18 cellular contexts compared by ENCODE assay signal in the genomic region with DNA sequence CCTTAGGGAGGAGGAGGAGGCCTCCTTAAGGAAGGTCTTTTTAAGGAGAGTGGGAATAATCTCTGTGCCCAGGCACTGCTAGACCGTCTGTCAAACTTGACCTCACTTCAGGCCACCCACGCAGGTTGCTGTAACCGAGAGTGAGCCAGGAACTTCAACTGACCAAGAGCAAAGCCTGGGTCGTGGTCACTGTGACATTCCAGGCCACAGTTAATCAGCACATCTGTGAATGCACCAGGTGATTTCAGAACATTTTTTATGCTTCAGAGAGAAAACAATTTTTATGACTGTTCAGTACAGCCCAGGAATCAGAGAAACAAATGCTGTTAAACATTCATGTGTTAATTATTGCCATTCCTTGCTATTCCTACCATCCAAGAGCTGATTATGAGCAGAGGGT.
"Had no signal": no experiment of that assay in that cellular context is flagged by ENCODE, and none has a peak within 500 bp of the region (broad histone marks: within the 10 kb centered on the region; RNA-seq: fewer than 3 reads in every experiment).

No MANE protein-coding gene starts in this region.

- ATAC-seq: activated CD4-positive, CD25-positive, alpha-beta regulatory T cell treated with anti-CD3 and anti-CD28 coated beads, Interleukin-2, amount 50 U/mL, for 24 hours; activated naive CD8-positive, alpha-beta T cell treated with anti-CD3 and anti-CD28 coated beads, Interleukin-2, amount 50 U/mL, for 24 hours; activated T-cell treated with anti-CD3 and anti-CD28 coated beads, Interleukin-2, amount 50 U/mL, for 4 hours; gastroesophageal sphincter had no signal

- H3K27me3 Mint-ChIP-seq: activated CD8-positive, alpha-beta T cell treated with anti-CD3 and anti-CD28 coated beads for 36 hours; activated naive CD4-positive, alpha-beta T cell treated with anti-CD3 and anti-CD28 coated beads, Interleukin-2, amount 50 U/mL, for 24 hours had no signal

- H3K4me3 Mint-ChIP-seq: activated CD4-positive, alpha-beta T cell treated with anti-CD3 and anti-CD28 coated beads, Interleukin-2, amount 10 ng/mL, durations not matched to agents 7 days and 5 days; activated CD8-positive, alpha-beta T cell treated with anti-CD3 and anti-CD28 coated beads for 36 hours; activated naive CD4-positive, alpha-beta T cell treated with anti-CD3 and anti-CD28 coated beads, Interleukin-2, amount 50 U/mL, for 24 hours; activated naive CD8-positive, alpha-beta T cell treated with anti-CD3 and anti-CD28 coated beads, Interleukin-2, amount 50 U/mL, for 24 hours; activated T-cell treated with anti-CD3 and anti-CD28 coated beads, Interleukin-2, amount 50 U/mL, for 4 hours; activated T-helper 17 cell treated with anti-CD3 and anti-CD28 coated beads, Interleukin-2, amount 50 U/mL, for 72 hours; nephron progenitor cell had no signal

- H3K4me1 Mint-ChIP-seq: activated CD4-positive, alpha-beta T cell treated with anti-CD3 and anti-CD28 coated beads, Interleukin-2, amount 10 ng/mL, durations not matched to agents 7 days and 5 days; activated naive CD4-positive, alpha-beta T cell treated with anti-CD3 and anti-CD28 coated beads, Interleukin-2, amount 50 U/mL, for 24 hours; activated naive CD8-positive, alpha-beta T cell treated with anti-CD3 and anti-CD28 coated beads, Interleukin-2, amount 50 U/mL, for 24 hours; activated T-helper 17 cell treated with anti-CD3 and anti-CD28 coated beads, Interleukin-2, amount 50 U/mL, for 72 hours had no signal

- H3K27ac Mint-ChIP-seq: activated CD4-positive, alpha-beta T cell treated with anti-CD3 and anti-CD28 coated beads, Interleukin-2, amount 10 ng/mL, durations not matched to agents 7 days and 5 days; activated CD8-positive, alpha-beta T cell treated with anti-CD3 and anti-CD28 coated beads for 36 hours; activated naive CD4-positive, alpha-beta T cell treated with anti-CD3 and anti-CD28 coated beads, Interleukin-2, amount 50 U/mL, for 24 hours; activated naive CD8-positive, alpha-beta T cell treated with anti-CD3 and anti-CD28 coated beads, Interleukin-2, amount 50 U/mL, for 24 hours; activated T-helper 17 cell treated with anti-CD3 and anti-CD28 coated beads, Interleukin-2, amount 50 U/mL, for 72 hours; nephron progenitor cell had no signal

- H3K9me3 ChIP-seq: colonic mucosa, gastroesophageal sphincter, left lung, mucosa of descending colon, neutrophil, spleen, testis, transverse colon had no signal

- H3K9me3 Mint-ChIP-seq: activated CD4-positive, alpha-beta T cell treated with anti-CD3 and anti-CD28 coated beads, Interleukin-2, amount 10 ng/mL, durations not matched to agents 7 days and 5 days; activated CD8-positive, alpha-beta T cell treated with anti-CD3 and anti-CD28 coated beads for 36 hours; activated naive CD4-positive, alpha-beta T cell treated with anti-CD3 and anti-CD28 coated beads, Interleukin-2, amount 50 U/mL, for 24 hours; activated naive CD8-positive, alpha-beta T cell treated with anti-CD3 and anti-CD28 coated beads, Interleukin-2, amount 50 U/mL, for 24 hours; activated T-cell treated with anti-CD3 and anti-CD28 coated beads, Interleukin-2, amount 50 U/mL, for 4 hours; activated T-helper 17 cell treated with anti-CD3 and anti-CD28 coated beads, Interleukin-2, amount 50 U/mL, for 72 hours; nephron progenitor cell had no signal

- H3K36me3 ChIP-seq: colonic mucosa, gastroesophageal sphincter, left lung, neutrophil, spleen, transverse colon had no signal

- H3K27me3 ChIP-seq: colonic mucosa, left lung, testis, transverse colon had no signal

- H3K4me1 ChIP-seq: colonic mucosa, left lung, spleen, testis had no signal

- H3K36me3 Mint-ChIP-seq: activated naive CD4-positive, alpha-beta T cell treated with anti-CD3 and anti-CD28 coated beads, Interleukin-2, amount 50 U/mL, for 24 hours had no signal

- DNase-seq: effector CD8-positive, alpha-beta T cell; left lung; spleen had no signal

- H3K27ac ChIP-seq: colonic mucosa, gastroesophageal sphincter, left lung, neutrophil, spleen, testis, transverse colon had no signal

- H3K4me3 ChIP-seq: colonic mucosa, gastroesophageal sphincter, left lung, lung, mucosa of descending colon, spleen, testis, transverse colon had no signal
